1 cellular context compared by ENCODE assay signal in the genomic region with DNA sequence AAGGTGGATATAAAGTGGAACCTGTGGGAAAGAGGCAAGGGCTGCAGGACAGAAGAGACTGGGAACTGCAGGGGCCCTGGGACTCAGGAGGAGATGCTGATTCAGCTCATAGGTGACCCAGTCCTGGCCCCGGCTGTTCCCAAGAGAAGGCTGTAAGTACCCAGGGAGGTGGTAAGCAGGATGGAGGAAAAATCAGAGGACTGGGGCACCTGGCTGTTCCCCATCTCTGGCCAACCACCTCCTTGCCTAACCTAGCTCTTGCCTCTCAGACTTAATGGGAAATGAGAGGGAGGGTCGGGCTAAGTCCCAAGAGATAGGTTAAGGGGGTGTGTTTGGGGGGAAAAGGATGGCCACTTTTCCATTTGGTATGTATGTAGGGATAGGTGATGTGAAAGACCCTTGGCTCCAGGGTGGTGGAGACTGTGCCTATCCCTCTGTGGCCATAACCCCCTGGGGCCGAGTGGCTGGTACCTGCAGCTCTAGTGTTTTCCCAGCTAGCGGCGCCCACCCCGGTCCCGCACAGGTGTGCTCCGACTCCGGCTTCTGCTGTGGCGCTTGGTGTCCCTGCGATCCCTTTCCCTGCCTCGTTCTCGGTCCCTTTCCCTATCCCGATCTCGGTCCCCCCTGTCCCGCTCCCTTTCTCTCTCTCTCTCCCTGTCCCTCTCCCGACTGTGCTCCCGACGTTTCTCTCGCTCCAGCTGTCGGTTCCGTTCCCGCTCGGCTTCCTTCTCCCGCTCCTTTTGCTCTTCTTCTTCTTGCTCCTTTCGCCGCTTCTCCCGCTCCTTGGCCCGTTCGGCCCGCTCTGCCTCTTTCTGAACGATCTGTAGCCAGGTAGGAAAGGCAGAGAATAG.
TF ChIP-seq lines count a peak whose summit lies in the region.

No MANE protein-coding gene starts in this region.

TF ChIP-seq in IMR-90, 13 proteins besides CTCF, POLR2A, EP300 and RAD21:
- TF ChIP-seq MAZ (IDR thresholded peaks at IDR 0.05; ENCODE audit: borderline replicate concordance, low read depth, low read length), result no peak
- TF ChIP-seq CEBPB (IDR thresholded peaks at IDR 0.05; ENCODE audit: low read depth, low read length), result no peak
- no peak for TF ChIP-seq CHD1 (IDR thresholded peaks at IDR 0.05; ENCODE audit: low read depth, low read length)
- TF ChIP-seq MXI1 (IDR thresholded peaks at IDR 0.05; ENCODE audit: borderline replicate concordance, low read depth, low read length), result no peak
- TF ChIP-seq MAFK (IDR thresholded peaks at IDR 0.05; ENCODE audit: low read depth, low read length), result no peak
- no peak for TF ChIP-seq RCOR1 (IDR thresholded peaks at IDR 0.05; ENCODE audit: insufficient replicate concordance, low read length)
- TF ChIP-seq, protein P1, sequence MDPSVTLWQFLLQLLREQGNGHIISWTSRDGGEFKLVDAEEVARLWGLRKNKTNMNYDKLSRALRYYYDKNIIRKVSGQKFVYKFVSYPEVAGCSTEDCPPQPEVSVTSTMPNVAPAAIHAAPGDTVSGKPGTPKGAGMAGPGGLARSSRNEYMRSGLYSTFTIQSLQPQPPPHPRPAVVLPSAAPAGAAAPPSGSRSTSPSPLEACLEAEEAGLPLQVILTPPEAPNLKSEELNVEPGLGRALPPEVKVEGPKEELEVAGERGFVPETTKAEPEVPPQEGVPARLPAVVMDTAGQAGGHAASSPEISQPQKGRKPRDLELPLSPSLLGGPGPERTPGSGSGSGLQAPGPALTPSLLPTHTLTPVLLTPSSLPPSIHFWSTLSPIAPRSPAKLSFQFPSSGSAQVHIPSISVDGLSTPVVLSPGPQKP (IDR thresholded peaks at IDR 0.05; ENCODE audit: borderline replicate concordance, low read depth, low read length), result no peak
- no peak for TF ChIP-seq NFE2L2 (IDR thresholded peaks at IDR 0.05; ENCODE audit: low read depth, low read length)
- TF ChIP-seq, protein P2, sequence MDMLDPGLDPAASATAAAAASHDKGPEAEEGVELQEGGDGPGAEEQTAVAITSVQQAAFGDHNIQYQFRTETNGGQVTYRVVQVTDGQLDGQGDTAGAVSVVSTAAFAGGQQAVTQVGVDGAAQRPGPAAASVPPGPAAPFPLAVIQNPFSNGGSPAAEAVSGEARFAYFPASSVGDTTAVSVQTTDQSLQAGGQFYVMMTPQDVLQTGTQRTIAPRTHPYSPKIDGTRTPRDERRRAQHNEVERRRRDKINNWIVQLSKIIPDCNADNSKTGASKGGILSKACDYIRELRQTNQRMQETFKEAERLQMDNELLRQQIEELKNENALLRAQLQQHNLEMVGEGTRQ (IDR thresholded peaks at IDR 0.05; ENCODE audit: low read depth, low read length), result no peak
- TF ChIP-seq RFX5 (IDR thresholded peaks at IDR 0.05; ENCODE audit: low read depth, low read length), result no peak
- no peak for TF ChIP-seq BHLHE40 (IDR thresholded peaks at IDR 0.05; ENCODE audit: low read depth, low read length)
- TF ChIP-seq SMC3 (IDR thresholded peaks at IDR 0.05; ENCODE audit: low read depth, low read length), result no peak
- TF ChIP-seq FOS (IDR thresholded peaks at IDR 0.05; ENCODE audit: low read depth, low read length), result no peak
